Comparison of ENCODE assay signal across 9 cellular contexts in the genomic region with DNA sequence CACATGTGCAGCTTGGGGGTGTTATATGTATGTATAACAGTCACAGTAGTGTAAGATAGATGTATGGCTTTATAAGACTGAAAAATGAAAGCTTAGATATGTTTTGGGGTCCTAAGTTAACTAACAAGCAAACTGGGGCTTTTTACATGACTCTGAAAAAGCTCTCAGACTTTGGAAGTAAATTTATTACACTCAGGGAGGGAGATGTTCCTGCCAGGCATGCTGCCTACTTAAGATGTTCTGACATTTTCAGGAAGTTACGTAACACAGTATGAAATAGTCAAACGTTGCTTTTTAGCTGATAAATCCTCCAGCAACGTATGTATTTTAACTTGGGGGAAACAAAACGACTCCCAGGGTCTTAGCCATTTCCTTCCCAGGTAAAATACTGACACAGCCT. TPM values are rescaled to one million over a fixed set of nuclear protein-coding genes. Genes with fewer than 3 reads are reported as not detected.
DNase-seq lines count a peak whose midpoint lies in the region; ATAC-seq and TF ChIP-seq lines count a peak whose summit lies in the region.
"Had no signal": no experiment of that assay in that cellular context is flagged by ENCODE, and none has a peak within 500 bp of the region (broad histone marks: within the 10 kb centered on the region; RNA-seq: fewer than 3 reads in every experiment).

No MANE protein-coding gene starts in this region.

- ATAC-seq in CD4-positive, CD25-positive, alpha-beta regulatory T cell (ENCODE audit: low read depth in 2 of 2) = no peak
- ATAC-seq in body of pancreas (no peak), natural killer cell (no peak), GM19463 (IDR thresholded peaks at IDR 0.05; ENCODE audit: unreplicated experiment) (no peak), HG03439 (IDR thresholded peaks at IDR 0.05; ENCODE audit: unreplicated experiment) (no peak)
- ATAC-seq: right cardiac atrium had no signal

- no peaks in the 10 kb centered on the region for H3K36me3 Mint-ChIP-seq in CD4-positive, CD25-positive, alpha-beta regulatory T cell
- H3K36me3 Mint-ChIP-seq in natural killer cell = no peaks in the 10 kb centered on the region

- TF ChIP-seq POLR2A in body of pancreas (IDR thresholded peaks at IDR 0.05) = no peak

- WGBS in body of pancreas, 2 donors = 23 to 25% methylated on average over 4 of the region's 4 CpGs

- intact Hi-C loops in body of pancreas (cut with DNase I) = no loop called here
- intact Hi-C loops in natural killer cell (cut with micrococcal nuclease) = loop anchor here (2.0 to 10.0 kb wide), 2 partner anchors 97 to 289 kb away; no protein-coding TSS in a partner anchor

- no peaks in the 10 kb centered on the region for H3K27me3 ChIP-seq in CD4-positive, CD25-positive, alpha-beta regulatory T cell (ENCODE audit: control insufficient read depth, insufficient read depth, low read length)
- H3K27me3 ChIP-seq in body of pancreas = no peaks in the 10 kb centered on the region

- H3K27ac ChIP-seq in CD4-positive, CD25-positive, alpha-beta regulatory T cell (ENCODE audit: insufficient read depth, low read length, poor library complexity, severe bottlenecking) = peak overlapping the region; percentile 92
- peak overlapping the region; percentile 80 to 89 (median 82) for H3K27ac ChIP-seq in body of pancreas

- H3K4me1 Mint-ChIP-seq in CD4-positive, CD25-positive, alpha-beta regulatory T cell = peaks cover 33 to 60% (median 45%) of the 10 kb centered on the region in 4 donors
- peaks cover 39 to 50% of the 10 kb centered on the region in 2 donors for H3K4me1 Mint-ChIP-seq in natural killer cell

- peak overlapping the region; percentile 93 to 100 (median 98) for H3K4me3 Mint-ChIP-seq in CD4-positive, CD25-positive, alpha-beta regulatory T cell
- peak overlapping the region; percentile 97 for H3K4me3 Mint-ChIP-seq in natural killer cell

- H3K27ac Mint-ChIP-seq in CD4-positive, CD25-positive, alpha-beta regulatory T cell = peak overlapping the region; percentile 97 to 100 (median 100)
- peak overlapping the region; percentile 99 to 100 for H3K27ac Mint-ChIP-seq in natural killer cell

- no peaks in the 10 kb centered on the region for H3K27me3 Mint-ChIP-seq in CD4-positive, CD25-positive, alpha-beta regulatory T cell
- no peaks in the 10 kb centered on the region for H3K27me3 Mint-ChIP-seq in natural killer cell (ENCODE audit: low read depth in 2 of 2)

- H3K36me3 ChIP-seq in CD4-positive, CD25-positive, alpha-beta regulatory T cell (ENCODE audit: control insufficient read depth, insufficient read depth, low read length) = no peaks in the 10 kb centered on the region
- no peaks in the 10 kb centered on the region for H3K36me3 ChIP-seq in body of pancreas (replicated peaks in 1 of 2; ENCODE audit: insufficient read depth in 1 of 2, low read depth in 2 of 2)

- H3K4me1 ChIP-seq in CD4-positive, CD25-positive, alpha-beta regulatory T cell (ENCODE audit: control insufficient read depth, insufficient read depth, low read length, poor library complexity, severe bottlenecking) = peaks cover 46% of the 10 kb centered on the region
- peaks cover 46% of the 10 kb centered on the region for H3K4me1 ChIP-seq in body of pancreas

- no peaks in the 10 kb centered on the region for H3K9me3 ChIP-seq in CD4-positive, CD25-positive, alpha-beta regulatory T cell (ENCODE audit: control insufficient read depth in 2 of 2, low read length in 2 of 2)
- no peaks in the 10 kb centered on the region for H3K9me3 ChIP-seq in body of pancreas

- DNase-seq in CD4-positive, CD25-positive, alpha-beta regulatory T cell = peak in 2 of 3 donors; percentile 29 to 43
- DNase-seq in NAMALWA (ENCODE audit: low spot score) (peak; percentile 54), body of pancreas (no peak), natural killer cell (no peak), SHP77 (lab: John Stamatoyannopoulos, UW) (no peak)
- no peak for DNase-seq in stimulated activated CD8-positive, alpha-beta memory T cell treated with anti-CD3 and anti-CD28 coated beads, Interleukin-4, amount 100 ng/mL, for 48 hours

- TF ChIP-seq CTCF in body of pancreas (IDR thresholded peaks at IDR 0.05) = no peak
- TF ChIP-seq CTCF in natural killer cell (IDR thresholded peaks at IDR 0.05) = no peak

- H3K4me3 ChIP-seq in CD4-positive, CD25-positive, alpha-beta regulatory T cell (ENCODE audit: low read depth, low read length) = peak overlapping the region; percentile 96
- H3K4me3 ChIP-seq in body of pancreas = no peak overlapping the region

- no peaks in the 10 kb centered on the region for H3K9me3 Mint-ChIP-seq in CD4-positive, CD25-positive, alpha-beta regulatory T cell
- H3K9me3 Mint-ChIP-seq in natural killer cell = no peaks in the 10 kb centered on the region

RNA-seq across cellular contexts. Expression of gene IFT57, which starts 1.7 kb away (rescaled TPM):
- total RNA-seq in CD4-positive, CD25-positive, alpha-beta regulatory T cell = 29.1 TPM
- 10 to 100 TPM; 33.4 to 46.9 (median 43.9) TPM for polyA plus RNA-seq in CD4-positive, CD25-positive, alpha-beta regulatory T cell
- total RNA-seq in body of pancreas (10 to 100 TPM; 33.2 to 51.1 TPM), natural killer cell (10 to 100 TPM; 22.2 to 49.3 (median 33.5) TPM)

Comparison
In these comparisons a context has a peak if more than half of its experiments do, and no peak if none do; other contexts are left out.
1. DNase-seq: peak in CD4-positive, CD25-positive, alpha-beta regulatory T cell (2 of 3) and NAMALWA (single experiment); none in body of pancreas (0 of 4), natural killer cell (single experiment), stimulated activated CD8-positive, alpha-beta memory T cell treated with anti-CD3 and anti-CD28 coated beads, Interleukin-4, amount 100 ng/mL, for 48 hours (single experiment) and SHP77 (0 of 2).